Comparison of ENCODE assay signal across 24 cellular contexts in the genomic region with DNA sequence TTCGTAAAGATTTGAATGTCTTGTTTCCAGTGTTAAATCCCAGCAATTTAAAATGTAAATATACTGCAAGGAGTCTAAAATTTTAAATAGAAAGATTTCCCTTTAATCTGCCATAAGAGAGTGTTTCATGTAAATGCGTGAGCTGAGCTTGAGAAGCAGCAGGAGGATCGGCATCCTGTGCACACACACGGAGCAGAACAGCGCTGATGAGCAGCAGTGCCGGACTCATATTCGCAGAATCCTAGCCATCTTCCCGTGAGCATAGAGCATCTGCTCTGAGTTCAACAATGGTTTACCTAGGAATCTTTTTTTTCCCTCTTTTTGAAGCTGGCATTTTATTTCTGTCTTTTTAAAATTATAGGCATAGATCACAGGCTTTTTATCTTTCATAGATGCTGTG. TPM values are rescaled to one million over a fixed set of nuclear protein-coding genes. Genes with fewer than 3 reads are reported as not detected.
DNase-seq lines count a peak whose midpoint lies in the region; ATAC-seq and TF ChIP-seq lines count a peak whose summit lies in the region.
"Had no signal": no experiment of that assay in that cellular context is flagged by ENCODE, and none has a peak within 500 bp of the region (broad histone marks: within the 10 kb centered on the region; RNA-seq: fewer than 3 reads in every experiment).

No MANE protein-coding gene starts in this region.

- ATAC-seq in Right ventricle myocardium inferior, result no peak
- no peak for ATAC-seq in stimulated activated naive B cell treated with anti-CD40 and anti-IgM and Interleukin-4, amounts not matched to agents 10 μg/mL and 1 μg/mL and 100 μg/mL, for 72 hours (replicated peaks)

- intact Hi-C loops in Right ventricle myocardium inferior (cut with DNase I), result no loop called here
- intact Hi-C loops in left ventricle myocardium inferior (cut with micrococcal nuclease), result no loop called here

- H3K4me1 ChIP-seq in left ventricle myocardium inferior (peaks cover 3% of the 10 kb centered on the region), SJSA1 (replicated peaks) (peaks cover 21% of the 10 kb centered on the region)
- H3K4me1 ChIP-seq: BE2C had no signal

- no peak overlapping the region for H3K4me3 Mint-ChIP-seq in glutamatergic neuron (ENCODE audit: unreplicated experiment)
- H3K4me3 Mint-ChIP-seq in stimulated activated naive B cell treated with anti-CD40 and anti-IgM and Interleukin-4, amounts not matched to agents 10 μg/mL and 1 μg/mL and 100 μg/mL, for 72 hours, result no peak overlapping the region
- H3K4me3 Mint-ChIP-seq: CD14-positive monocyte; CD8-positive, alpha-beta memory T cell had no signal

- DNase-seq in Right ventricle myocardium inferior (ENCODE audit: missing footprints) (peak; percentile 2), left ventricle myocardium inferior (no peak), SJSA1 (ENCODE audit: low read depth in 1 of 2, low spot score in 2 of 2) (no peak), glutamatergic neuron (no peak), foreskin melanocyte (no peak)
- DNase-seq in stimulated activated naive B cell treated with anti-CD40 and anti-IgM and Interleukin-4, amounts not matched to agents 10 μg/mL and 1 μg/mL and 100 μg/mL, for 72 hours, result no peak
- no peak for DNase-seq in stimulated activated CD4-positive, alpha-beta T cell treated with anti-CD3 and anti-CD28 coated beads, Interleukin-12 subunit alpha, Interleukin-12 subunit beta, amount 100 ng/mL, for 4 hours
- DNase-seq: BE2C; CD8-positive, alpha-beta memory T cell; DMS 273 treated with DMSO at 0.1 percent for 48 hours; DMS79; EL; GF-D8; NCI-H1092; NCI-H1417 treated with DMSO at 0.1 percent for 48 hours; NCI-H1694 treated with DMSO at 0.1 percent for 48 hours; NCI-H2081; NCI-H2227 treated with DMSO at 0.1 percent for 48 hours; NCI-H526 treated with DMSO at 0.1 percent for 48 hours; PC-9; Right ventricle myocardium superior had no signal

- no peaks in the 10 kb centered on the region for H3K36me3 Mint-ChIP-seq in glutamatergic neuron (ENCODE audit: unreplicated experiment)
- H3K36me3 Mint-ChIP-seq in stimulated activated naive B cell treated with anti-CD40 and anti-IgM and Interleukin-4, amounts not matched to agents 10 μg/mL and 1 μg/mL and 100 μg/mL, for 72 hours, result peaks cover 51 to 61% of the 10 kb centered on the region in 2 donors

- H3K27ac ChIP-seq in left ventricle myocardium inferior (replicated peaks), result no peak overlapping the region
- peak overlapping the region; percentile 29; the same call in 1 of the 2 replicates for H3K27ac ChIP-seq in SJSA1
- H3K27ac ChIP-seq: PC-9 had no signal

- H3K9me3 ChIP-seq in left ventricle myocardium inferior (replicated peaks), result no peaks in the 10 kb centered on the region
- no peaks in the 10 kb centered on the region for H3K9me3 ChIP-seq in SJSA1 (replicated peaks)
- H3K9me3 ChIP-seq: BE2C had no signal

- TF ChIP-seq CTCF in left ventricle myocardium inferior (IDR thresholded peaks at IDR 0.05; ENCODE audit: borderline replicate concordance) (no peak), glutamatergic neuron (IDR thresholded peaks at IDR 0.05; ENCODE audit: partially characterized antibody, unreplicated experiment) (no peak)

- H3K9me3 Mint-ChIP-seq in glutamatergic neuron (ENCODE audit: unreplicated experiment), result peaks cover 2% of the 10 kb centered on the region
- H3K9me3 Mint-ChIP-seq in stimulated activated naive B cell treated with anti-CD40 and anti-IgM and Interleukin-4, amounts not matched to agents 10 μg/mL and 1 μg/mL and 100 μg/mL, for 72 hours, result no peaks in the 10 kb centered on the region
- H3K9me3 Mint-ChIP-seq: CD14-positive monocyte; CD8-positive, alpha-beta memory T cell had no signal

- no peak overlapping the region for H3K4me3 ChIP-seq in left ventricle myocardium inferior
- no peak overlapping the region for H3K4me3 ChIP-seq in SJSA1
- H3K4me3 ChIP-seq: PC-9 had no signal

- no peaks in the 10 kb centered on the region for H3K27me3 Mint-ChIP-seq in glutamatergic neuron (ENCODE audit: unreplicated experiment)
- no peaks in the 10 kb centered on the region for H3K27me3 Mint-ChIP-seq in stimulated activated naive B cell treated with anti-CD40 and anti-IgM and Interleukin-4, amounts not matched to agents 10 μg/mL and 1 μg/mL and 100 μg/mL, for 72 hours
- H3K27me3 Mint-ChIP-seq: CD8-positive, alpha-beta memory T cell had no signal

- no peaks in the 10 kb centered on the region for H3K27me3 ChIP-seq in left ventricle myocardium inferior (ENCODE audit: low read depth)
- no peaks in the 10 kb centered on the region for H3K27me3 ChIP-seq in SJSA1 (replicated peaks)
- H3K27me3 ChIP-seq: BE2C had no signal

- peaks cover 14% of the 10 kb centered on the region for H3K4me1 Mint-ChIP-seq in glutamatergic neuron (ENCODE audit: low read depth, unreplicated experiment)
- peaks cover 7 to 29% of the 10 kb centered on the region in 2 donors for H3K4me1 Mint-ChIP-seq in stimulated activated naive B cell treated with anti-CD40 and anti-IgM and Interleukin-4, amounts not matched to agents 10 μg/mL and 1 μg/mL and 100 μg/mL, for 72 hours
- H3K4me1 Mint-ChIP-seq: CD14-positive monocyte had no signal

- H3K36me3 ChIP-seq in left ventricle myocardium inferior (peaks cover 8% of the 10 kb centered on the region), SJSA1 (peaks cover 51% of the 10 kb centered on the region)

- H3K27ac Mint-ChIP-seq in glutamatergic neuron (ENCODE audit: unreplicated experiment), result peak overlapping the region; percentile 53
- H3K27ac Mint-ChIP-seq in stimulated activated naive B cell treated with anti-CD40 and anti-IgM and Interleukin-4, amounts not matched to agents 10 μg/mL and 1 μg/mL and 100 μg/mL, for 72 hours, result peak overlapping the region; percentile 75
- H3K27ac Mint-ChIP-seq: CD14-positive monocyte; CD8-positive, alpha-beta memory T cell had no signal

RNA-seq across cellular contexts. Expression of gene AMN, which starts 29.8 kb away (rescaled TPM):
- total RNA-seq in Right ventricle myocardium inferior (0.14 TPM), left ventricle myocardium inferior (not detected), glutamatergic neuron (ENCODE audit: unreplicated experiment) (0.34 TPM)
- not detected in 2 replicates for total RNA-seq in SJSA1 (2014; rRNA removed; shearing (Covaris generic))
- total RNA-seq: Right ventricle myocardium superior, RPMI7951, SK-MEL-5 had no signal
